1 cellular context compared by ENCODE assay signal in the genomic region with DNA sequence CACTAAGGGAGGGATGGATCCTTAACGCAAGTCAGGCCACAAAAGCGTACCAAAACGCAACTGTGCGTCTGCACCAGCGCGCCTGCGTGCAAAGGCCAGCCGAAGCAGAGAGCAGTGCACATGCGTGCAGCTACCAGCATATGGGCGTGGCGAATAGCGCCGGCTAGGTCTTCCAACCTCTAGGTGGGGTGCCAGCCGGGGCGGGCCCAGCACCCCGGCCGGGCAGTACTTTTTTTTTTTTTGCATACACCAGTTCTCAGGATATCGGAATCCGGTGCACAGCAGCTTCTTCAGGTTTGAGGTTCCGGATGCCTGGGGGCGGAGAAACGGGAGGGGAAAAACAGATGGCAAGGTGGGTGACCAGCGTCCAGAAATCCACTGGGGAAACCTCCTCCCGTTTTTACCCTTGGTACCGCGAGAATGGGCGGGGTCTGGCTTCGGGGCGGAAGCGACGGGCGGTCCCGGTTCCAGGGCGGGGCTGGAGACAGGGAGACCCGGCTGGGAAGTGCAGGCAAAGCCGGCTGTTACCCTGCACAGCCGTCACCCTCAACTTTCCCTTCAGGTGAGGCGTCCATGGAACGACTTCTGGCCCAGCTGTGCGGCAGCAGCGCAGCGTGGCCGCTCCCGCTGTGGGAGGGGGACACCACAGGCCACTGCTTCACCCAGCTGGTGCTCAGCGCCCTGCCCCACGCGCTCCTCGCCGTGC.
TF ChIP-seq lines count a peak whose summit lies in the region.

A gene with protein sequence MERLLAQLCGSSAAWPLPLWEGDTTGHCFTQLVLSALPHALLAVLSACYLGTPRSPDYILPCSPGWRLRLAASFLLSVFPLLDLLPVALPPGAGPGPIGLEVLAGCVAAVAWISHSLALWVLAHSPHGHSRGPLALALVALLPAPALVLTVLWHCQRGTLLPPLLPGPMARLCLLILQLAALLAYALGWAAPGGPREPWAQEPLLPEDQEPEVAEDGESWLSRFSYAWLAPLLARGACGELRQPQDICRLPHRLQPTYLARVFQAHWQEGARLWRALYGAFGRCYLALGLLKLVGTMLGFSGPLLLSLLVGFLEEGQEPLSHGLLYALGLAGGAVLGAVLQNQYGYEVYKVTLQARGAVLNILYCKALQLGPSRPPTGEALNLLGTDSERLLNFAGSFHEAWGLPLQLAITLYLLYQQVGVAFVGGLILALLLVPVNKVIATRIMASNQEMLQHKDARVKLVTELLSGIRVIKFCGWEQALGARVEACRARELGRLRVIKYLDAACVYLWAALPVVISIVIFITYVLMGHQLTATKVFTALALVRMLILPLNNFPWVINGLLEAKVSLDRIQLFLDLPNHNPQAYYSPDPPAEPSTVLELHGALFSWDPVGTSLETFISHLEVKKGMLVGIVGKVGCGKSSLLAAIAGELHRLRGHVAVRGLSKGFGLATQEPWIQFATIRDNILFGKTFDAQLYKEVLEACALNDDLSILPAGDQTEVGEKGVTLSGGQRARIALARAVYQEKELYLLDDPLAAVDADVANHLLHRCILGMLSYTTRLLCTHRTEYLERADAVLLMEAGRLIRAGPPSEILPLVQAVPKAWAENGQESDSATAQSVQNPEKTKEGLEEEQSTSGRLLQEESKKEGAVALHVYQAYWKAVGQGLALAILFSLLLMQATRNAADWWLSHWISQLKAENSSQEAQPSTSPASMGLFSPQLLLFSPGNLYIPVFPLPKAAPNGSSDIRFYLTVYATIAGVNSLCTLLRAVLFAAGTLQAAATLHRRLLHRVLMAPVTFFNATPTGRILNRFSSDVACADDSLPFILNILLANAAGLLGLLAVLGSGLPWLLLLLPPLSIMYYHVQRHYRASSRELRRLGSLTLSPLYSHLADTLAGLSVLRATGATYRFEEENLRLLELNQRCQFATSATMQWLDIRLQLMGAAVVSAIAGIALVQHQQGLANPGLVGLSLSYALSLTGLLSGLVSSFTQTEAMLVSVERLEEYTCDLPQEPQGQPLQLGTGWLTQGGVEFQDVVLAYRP (N-terminal part only) (plus strand): TSS at position 136 of the 706 bp plus-strand sequence. CDS start 438 bp downstream, at position 574.

TF ChIP-seq in K562, 482 proteins besides CTCF, POLR2A, EP300 and RAD21 (continued from another document):
- TF ChIP-seq, protein P1, sequence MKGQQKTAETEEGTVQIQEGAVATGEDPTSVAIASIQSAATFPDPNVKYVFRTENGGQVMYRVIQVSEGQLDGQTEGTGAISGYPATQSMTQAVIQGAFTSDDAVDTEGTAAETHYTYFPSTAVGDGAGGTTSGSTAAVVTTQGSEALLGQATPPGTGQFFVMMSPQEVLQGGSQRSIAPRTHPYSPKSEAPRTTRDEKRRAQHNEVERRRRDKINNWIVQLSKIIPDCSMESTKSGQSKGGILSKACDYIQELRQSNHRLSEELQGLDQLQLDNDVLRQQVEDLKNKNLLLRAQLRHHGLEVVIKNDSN (CRISPR knock-in tag; IDR thresholded peaks at IDR 0.05), result no peak
- TF ChIP-seq GATA2 (CRISPR knock-in tag; IDR thresholded peaks at IDR 0.05) (no peak), GTF2A2 (tag; IDR thresholded peaks at IDR 0.05) (no peak), FOSL1 (tag; conservative IDR thresholded peaks at IDR 0.05) (no peak), SMARCB1 (IDR thresholded peaks at IDR 0.05; ENCODE audit: insufficient read length, low read depth) (no peak), ZNF263 (CRISPR knock-in tag; IDR thresholded peaks at IDR 0.05; ENCODE audit: borderline replicate concordance) (peak; percentile 48; the same call in 1 of the 2 replicates), SLC30A9 (CRISPR knock-in tag; IDR thresholded peaks at IDR 0.05) (no peak), CREM (IDR thresholded peaks at IDR 0.05; ENCODE audit: low read depth) (peak; percentile 88), PHF21A (IDR thresholded peaks at IDR 0.05; ENCODE audit: borderline replicate concordance, low read depth) (no peak), DIDO1 (tag; IDR thresholded peaks at IDR 0.05; ENCODE audit: low read depth) (peak; percentile 75; the same call in 1 of the 2 replicates), MTA3 (IDR thresholded peaks at IDR 0.05; ENCODE audit: borderline replicate concordance) (peak; percentile 88), GATAD2B (IDR thresholded peaks at IDR 0.05; ENCODE audit: borderline replicate concordance) (no peak), SRF (CRISPR knock-in tag; IDR thresholded peaks at IDR 0.05) (peak in 1 of 2 experiments; percentile 78; a peak in 2 of 4 replicates), TCF7 (IDR thresholded peaks at IDR 0.05; ENCODE audit: borderline replicate concordance) (no peak), DPF2 (IDR thresholded peaks at IDR 0.05) (peak; percentile 79), ZBTB7A (IDR thresholded peaks at IDR 0.05; ENCODE audit: borderline replicate concordance, control insufficient read depth, low read depth, low read length) (no peak), SMC3 (conservative IDR thresholded peaks at IDR 0.05; ENCODE audit: insufficient read depth, low read depth, low read length) (no peak), MAFF (IDR thresholded peaks at IDR 0.05; ENCODE audit: low read length) (peak; percentile 39; the same call in 1 of the 2 replicates), JUND (IDR thresholded peaks at IDR 0.05; ENCODE audit: borderline replicate concordance, low read depth, low read length) (peak; percentile 39), JUND (tag; IDR thresholded peaks at IDR 0.05; ENCODE audit: borderline replicate concordance, low read depth, low read length) (no peak), PML (IDR thresholded peaks at IDR 0.05; ENCODE audit: low read length) (0 out of 2 replicates have a peak, but pooled peaks have one; percentile 57), MECOM (CRISPR knock-in tag; IDR thresholded peaks at IDR 0.05) (no peak), PTRF (tag; IDR thresholded peaks at IDR 0.05) (no peak), BRCA1 (IDR thresholded peaks at IDR 0.05) (no peak), BRCA1 (CRISPR knock-in tag; IDR thresholded peaks at IDR 0.05) (no peak), POLR3A (IDR thresholded peaks at IDR 0.05; ENCODE audit: borderline replicate concordance, extremely low read depth, insufficient read depth, insufficient read length) (no peak), SMARCA5 (IDR thresholded peaks at IDR 0.05) (no peak)
- TF ChIP-seq, protein P2, sequence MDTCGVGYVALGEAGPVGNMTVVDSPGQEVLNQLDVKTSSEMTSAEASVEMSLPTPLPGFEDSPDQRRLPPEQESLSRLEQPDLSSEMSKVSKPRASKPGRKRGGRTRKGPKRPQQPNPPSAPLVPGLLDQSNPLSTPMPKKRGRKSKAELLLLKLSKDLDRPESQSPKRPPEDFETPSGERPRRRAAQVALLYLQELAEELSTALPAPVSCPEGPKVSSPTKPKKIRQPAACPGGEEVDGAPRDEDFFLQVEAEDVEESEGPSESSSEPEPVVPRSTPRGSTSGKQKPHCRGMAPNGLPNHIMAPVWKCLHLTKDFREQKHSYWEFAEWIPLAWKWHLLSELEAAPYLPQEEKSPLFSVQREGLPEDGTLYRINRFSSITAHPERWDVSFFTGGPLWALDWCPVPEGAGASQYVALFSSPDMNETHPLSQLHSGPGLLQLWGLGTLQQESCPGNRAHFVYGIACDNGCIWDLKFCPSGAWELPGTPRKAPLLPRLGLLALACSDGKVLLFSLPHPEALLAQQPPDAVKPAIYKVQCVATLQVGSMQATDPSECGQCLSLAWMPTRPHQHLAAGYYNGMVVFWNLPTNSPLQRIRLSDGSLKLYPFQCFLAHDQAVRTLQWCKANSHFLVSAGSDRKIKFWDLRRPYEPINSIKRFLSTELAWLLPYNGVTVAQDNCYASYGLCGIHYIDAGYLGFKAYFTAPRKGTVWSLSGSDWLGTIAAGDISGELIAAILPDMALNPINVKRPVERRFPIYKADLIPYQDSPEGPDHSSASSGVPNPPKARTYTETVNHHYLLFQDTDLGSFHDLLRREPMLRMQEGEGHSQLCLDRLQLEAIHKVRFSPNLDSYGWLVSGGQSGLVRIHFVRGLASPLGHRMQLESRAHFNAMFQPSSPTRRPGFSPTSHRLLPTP (IDR thresholded peaks at IDR 0.05; ENCODE audit: borderline replicate concordance, extremely low read depth, insufficient read length), result no peak
- TF ChIP-seq, protein P3, sequence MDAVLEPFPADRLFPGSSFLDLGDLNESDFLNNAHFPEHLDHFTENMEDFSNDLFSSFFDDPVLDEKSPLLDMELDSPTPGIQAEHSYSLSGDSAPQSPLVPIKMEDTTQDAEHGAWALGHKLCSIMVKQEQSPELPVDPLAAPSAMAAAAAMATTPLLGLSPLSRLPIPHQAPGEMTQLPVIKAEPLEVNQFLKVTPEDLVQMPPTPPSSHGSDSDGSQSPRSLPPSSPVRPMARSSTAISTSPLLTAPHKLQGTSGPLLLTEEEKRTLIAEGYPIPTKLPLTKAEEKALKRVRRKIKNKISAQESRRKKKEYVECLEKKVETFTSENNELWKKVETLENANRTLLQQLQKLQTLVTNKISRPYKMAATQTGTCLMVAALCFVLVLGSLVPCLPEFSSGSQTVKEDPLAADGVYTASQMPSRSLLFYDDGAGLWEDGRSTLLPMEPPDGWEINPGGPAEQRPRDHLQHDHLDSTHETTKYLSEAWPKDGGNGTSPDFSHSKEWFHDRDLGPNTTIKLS (IDR thresholded peaks at IDR 0.05; ENCODE audit: borderline replicate concordance, low read depth), result peak; percentile 86
- TF ChIP-seq, protein P4, sequence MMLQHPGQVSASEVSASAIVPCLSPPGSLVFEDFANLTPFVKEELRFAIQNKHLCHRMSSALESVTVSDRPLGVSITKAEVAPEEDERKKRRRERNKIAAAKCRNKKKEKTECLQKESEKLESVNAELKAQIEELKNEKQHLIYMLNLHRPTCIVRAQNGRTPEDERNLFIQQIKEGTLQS (IDR thresholded peaks at IDR 0.05), result no peak
- TF ChIP-seq, protein P4 (CRISPR knock-in tag; conservative IDR thresholded peaks at IDR 0.05), result peak; percentile 57; the same call in 1 of the 2 replicates
